ENCODE assay signal across 8 cellular contexts in genomic region chr2:226798422-226799210, GRCh38. TPM values are rescaled to one million over a fixed set of nuclear protein-coding genes. Genes with fewer than 3 reads are reported as not detected.
DNase-seq lines count a peak whose midpoint lies in the region; ATAC-seq and TF ChIP-seq lines count a peak whose summit lies in the region.

No MANE protein-coding gene starts in this region.

- H3K36me3 ChIP-seq in CD8-positive, alpha-beta memory T cell (ENCODE audit: insufficient read depth, low read length) = no peaks in the 10 kb centered on the region
- H3K36me3 ChIP-seq in Karpas-422 (ENCODE audit: insufficient read depth, low read length) (no peaks in the 10 kb centered on the region), fibroblast of lung (ENCODE audit: control insufficient read depth, insufficient read depth, low read length) (peaks cover 24% of the 10 kb centered on the region), upper lobe of right lung (no peaks in the 10 kb centered on the region)

- H3K27ac Mint-ChIP-seq in CD8-positive, alpha-beta memory T cell = peak overlapping the region in 6 of 8 donors; percentile 35 to 81 (median 64)
- no peak overlapping the region for H3K27ac Mint-ChIP-seq in natural killer cell

- H3K4me1 Mint-ChIP-seq in CD8-positive, alpha-beta memory T cell = peaks cover 18 to 37% (median 22%) of the 10 kb centered on the region in 3 donors
- H3K4me1 Mint-ChIP-seq in natural killer cell = peaks cover 9 to 19% of the 10 kb centered on the region in 2 donors

- no peaks in the 10 kb centered on the region for H3K27me3 ChIP-seq in CD8-positive, alpha-beta memory T cell (ENCODE audit: insufficient read depth, low read length, poor library complexity, severe bottlenecking)
- H3K27me3 ChIP-seq in Karpas-422 (ENCODE audit: low read length) = no peaks in the 10 kb centered on the region
- H3K27me3 ChIP-seq in fibroblast of lung (ENCODE audit: control insufficient read depth, insufficient read depth, low read length) = no peaks in the 10 kb centered on the region
- H3K27me3 ChIP-seq in upper lobe of right lung = no peaks in the 10 kb centered on the region

- H3K4me3 Mint-ChIP-seq in CD8-positive, alpha-beta memory T cell = peak overlapping the region; percentile 85 to 96 (median 90)
- H3K4me3 Mint-ChIP-seq in natural killer cell = peak overlapping the region; percentile 78

- POLR2A ChIA-PET in CD8-positive, alpha-beta memory T cell (lab: Charles Lee) = interaction anchor here (0.6 to 4.7 kb wide), 4 partner anchors 9 to 62 kb away, joined by 3 to 33 read pairs (median 4); partner anchors contain the start of gene RHBDD1
- POLR2A ChIA-PET in HEK293T (lab: Yijun Ruan, JAX) = no interaction called here

- no peaks in the 10 kb centered on the region for H3K9me3 ChIP-seq in CD8-positive, alpha-beta memory T cell (ENCODE audit: low read length)
- H3K9me3 ChIP-seq in Karpas-422 (ENCODE audit: low read length) (no peaks in the 10 kb centered on the region), fibroblast of lung (ENCODE audit: control insufficient read depth, insufficient read depth, low read depth, low read length) (no peaks in the 10 kb centered on the region), upper lobe of right lung (no peaks in the 10 kb centered on the region)

- H3K79me2 ChIP-seq in Karpas-422 (ENCODE audit: low read length) = no peaks in the 10 kb centered on the region
- H3K79me2 ChIP-seq in fibroblast of lung (ENCODE audit: control insufficient read depth, insufficient read depth, low read length) = peaks cover 73% of the 10 kb centered on the region

- peak; percentile 4 to 16 for TF ChIP-seq CTCF in fibroblast of lung (conservative IDR thresholded peaks at IDR 0.05 in 1 of 2, IDR thresholded peaks at IDR 0.05 in 1 of 2; ENCODE audit: low read depth in 1 of 2, low read length in 2 of 2)
- TF ChIP-seq CTCF in natural killer cell (IDR thresholded peaks at IDR 0.05) = no peak
- no peak for TF ChIP-seq CTCF in upper lobe of right lung (IDR thresholded peaks at IDR 0.05)

- no peaks in the 10 kb centered on the region for H3K9me3 Mint-ChIP-seq in CD8-positive, alpha-beta memory T cell
- H3K9me3 Mint-ChIP-seq in natural killer cell = no peaks in the 10 kb centered on the region

- peak overlapping the region; percentile 66 for H3K4me3 ChIP-seq in CD8-positive, alpha-beta memory T cell (ENCODE audit: low read length)
- H3K4me3 ChIP-seq in Karpas-422 (ENCODE audit: low read length) (peak overlapping the region; percentile 90), fibroblast of lung (replicated peaks in 1 of 4; ENCODE audit: control extremely low read depth in 1 of 4, insufficient read depth in 1 of 4, low read depth in 3 of 4, low read length in 4 of 4) (peak overlapping the region; percentile 59 to 96 (median 92)), upper lobe of right lung (peak overlapping the region; percentile 70)

- ATAC-seq in GM21447 (IDR thresholded peaks at IDR 0.05; ENCODE audit: unreplicated experiment) = peak; percentile 17
- peak in 2 of 3 donors; percentile 19 to 30 for ATAC-seq in natural killer cell
- ATAC-seq in upper lobe of right lung = no peak

- peaks cover 15% of the 10 kb centered on the region for H3K4me1 ChIP-seq in CD8-positive, alpha-beta memory T cell (ENCODE audit: insufficient read depth, low read length)
- H3K4me1 ChIP-seq in Karpas-422 (ENCODE audit: low read length) (peaks cover 41% of the 10 kb centered on the region), fibroblast of lung (ENCODE audit: control insufficient read depth, extremely low read depth, insufficient read depth, low read length) (peaks cover 7% of the 10 kb centered on the region), upper lobe of right lung (peaks cover 31% of the 10 kb centered on the region)

- peak overlapping the region; percentile 80 for H3K9ac ChIP-seq in Karpas-422 (ENCODE audit: low read length)
- peak overlapping the region; percentile 85 for H3K9ac ChIP-seq in fibroblast of lung (ENCODE audit: insufficient read depth, low read length)

- H4K20me1 ChIP-seq in Karpas-422 (ENCODE audit: insufficient read depth, low read depth, low read length) (peaks cover 4% of the 10 kb centered on the region; the same call in 1 of the 2 replicates), fibroblast of lung (ENCODE audit: control insufficient read depth, extremely low read depth, insufficient read depth, low read length) (no peaks in the 10 kb centered on the region)

- H3K9me2 ChIP-seq in Karpas-422 (replicated peaks; ENCODE audit: insufficient read depth, low read length) = no peaks in the 10 kb centered on the region

- peaks cover 0 to 6% of the 10 kb centered on the region in 2 donors for H3K27me3 Mint-ChIP-seq in CD8-positive, alpha-beta memory T cell
- H3K27me3 Mint-ChIP-seq in natural killer cell (ENCODE audit: low read depth in 2 of 2) = peaks cover 43 to 54% of the 10 kb centered on the region in 2 donors

- CTCF ChIA-PET in CD8-positive, alpha-beta memory T cell (lab: Charles Lee) = interaction anchor here (0.7 to 3.7 kb wide), 13 partner anchors 9 to 1746 kb away, joined by 3 to 26 read pairs (median 4); partner anchors contain the start of gene RHBDD1
- CTCF ChIA-PET in HEK293T (lab: Yijun Ruan, JAX) = interaction anchor here (0.9 kb wide), 1 partner anchor 304 kb away, joined by 3 read pairs; no protein-coding TSS in a partner anchor

- peaks cover 0 to 3% (median 0%) of the 10 kb centered on the region in 3 donors for H3K36me3 Mint-ChIP-seq in CD8-positive, alpha-beta memory T cell
- no peaks in the 10 kb centered on the region for H3K36me3 Mint-ChIP-seq in natural killer cell

- peak overlapping the region; percentile 95 for H3K4me2 ChIP-seq in Karpas-422 (ENCODE audit: low read depth, low read length, poor library complexity, severe bottlenecking)
- peak overlapping the region; percentile 97 for H3K4me2 ChIP-seq in fibroblast of lung (ENCODE audit: extremely low read depth, insufficient read depth, low read length)

- H2AFZ ChIP-seq in Karpas-422 (ENCODE audit: low read length) = peak overlapping the region; percentile 98; the same call in 1 of the 2 replicates
- H2AFZ ChIP-seq in fibroblast of lung (ENCODE audit: low read length) = no peak overlapping the region

- intact Hi-C loops in natural killer cell (cut with micrococcal nuclease) = no loop called here
- intact Hi-C loops in upper lobe of right lung (cut with DNase I) = loop anchor here (10.0 kb wide), 1 partner anchor 154 kb away; no protein-coding TSS in a partner anchor

- no peak overlapping the region for H3K27ac ChIP-seq in CD8-positive, alpha-beta memory T cell (ENCODE audit: low read depth, low read length)
- no peak overlapping the region for H3K27ac ChIP-seq in Karpas-422 (ENCODE audit: low read length)
- H3K27ac ChIP-seq in fibroblast of lung (ENCODE audit: insufficient read depth, low read length) = peak overlapping the region; percentile 88
- H3K27ac ChIP-seq in upper lobe of right lung = peak overlapping the region; percentile 77

- DNase-seq in CD8-positive, alpha-beta memory T cell = peak in 4 of 5 donors; percentile 18 to 68 (median 52)
- DNase-seq in Karpas-422 = peak; percentile 70
- peak; percentile 64 for DNase-seq in activated T-cell treated with anti-CD3 and anti-CD28 coated beads, Interleukin-2, amount 50 U/mL, for 1 hour
- peak; percentile 68 to 69 for DNase-seq in fibroblast of lung (ENCODE audit: low read depth in 2 of 2)
- DNase-seq in natural killer cell = no peak
- DNase-seq in upper lobe of right lung = peak; percentile 77
- no peak for DNase-seq in HEK293T (ENCODE audit: extremely low spot score)

TF ChIP-seq in HEK293T, 16 proteins besides CTCF, POLR2A, EP300 and RAD21:
- TF ChIP-seq PKNOX1 (IDR thresholded peaks at IDR 0.05) = no peak
- no peak for TF ChIP-seq ZNF384 (IDR thresholded peaks at IDR 0.05)
- no peak for TF ChIP-seq TARDBP (IDR thresholded peaks at IDR 0.05)
- TF ChIP-seq SP1 (IDR thresholded peaks at IDR 0.05) = no peak
- no peak for TF ChIP-seq NFRKB (IDR thresholded peaks at IDR 0.05)
- no peak for TF ChIP-seq L3MBTL2 (conservative IDR thresholded peaks at IDR 0.05)
- no peak for TF ChIP-seq SUZ12 (IDR thresholded peaks at IDR 0.05)

RNA-seq across cellular contexts. Expression of gene IRS1, which starts 1.0 kb away (rescaled TPM):
- 1 to 10 TPM; 3.6 to 3.9 TPM for total RNA-seq in CD8-positive, alpha-beta memory T cell
- 0.20 TPM for polyA plus RNA-seq in CD8-positive, alpha-beta memory T cell
- total RNA-seq in Karpas-422 (2014; rRNA removed; shearing (Covaris generic); ENCODE audit: low replicate concordance) = 3.5 and 3.9 TPM in 2 replicates
- total RNA-seq in fibroblast of lung (18.7 and 29.1 TPM in 2 replicates), natural killer cell (under 1 TPM; 0.09 to 0.55 (median 0.36) TPM), upper lobe of right lung (10.6 TPM)
- polyA plus RNA-seq in fibroblast of lung = 14.3 and 24.0 TPM in 2 replicates
- 21.3 and 33.3 TPM in 2 replicates for polyA plus RNA-seq in fibroblast of lung (2012)
- polyA minus RNA-seq in fibroblast of lung (ENCODE audit: low replicate concordance) = 40.7 and 72.5 TPM in 2 replicates

RNA-seq across cellular contexts. Expression of gene RHBDD1, which starts 37.2 kb away (rescaled TPM):
- 10 to 100 TPM; 32.8 to 35.7 TPM for total RNA-seq in CD8-positive, alpha-beta memory T cell
- 19.2 TPM for polyA plus RNA-seq in CD8-positive, alpha-beta memory T cell
- 35.6 and 74.9 TPM in 2 replicates for total RNA-seq in Karpas-422 (2014; rRNA removed; shearing (Covaris generic); ENCODE audit: low replicate concordance)
- total RNA-seq in fibroblast of lung = 39.8 and 85.4 TPM in 2 replicates
- 28.4 and 31.5 TPM in 2 replicates for polyA plus RNA-seq in fibroblast of lung
- polyA plus RNA-seq in fibroblast of lung (2012) = 16.6 and 18.1 TPM in 2 replicates
- polyA minus RNA-seq in fibroblast of lung (ENCODE audit: low replicate concordance) = 36.1 and 53.4 TPM in 2 replicates
- total RNA-seq in natural killer cell = 10 to 100 TPM; 33.7 to 49.7 (median 47.7) TPM
- total RNA-seq in upper lobe of right lung = 38.4 TPM

Comparison
In these comparisons a context has a peak if more than half of its experiments do, and no peak if none do; other contexts are left out.
1. DNase-seq: peak in CD8-positive, alpha-beta memory T cell (4 of 5), Karpas-422 (single experiment), activated T-cell treated with anti-CD3 and anti-CD28 coated beads, Interleukin-2, amount 50 U/mL, for 1 hour (single experiment), fibroblast of lung (2 of 2) and upper lobe of right lung (single experiment); none in natural killer cell (single experiment) and HEK293T (single experiment).
2. H3K27ac ChIP-seq: peak in fibroblast of lung (single experiment) and upper lobe of right lung (single experiment); none in CD8-positive, alpha-beta memory T cell (single experiment) and Karpas-422 (single experiment).
3. H3K27ac Mint-ChIP-seq: peak in CD8-positive, alpha-beta memory T cell (6 of 8); none in natural killer cell (0 of 2).
4. CTCF ChIP-seq: peak in fibroblast of lung (2 of 2); none in natural killer cell (single experiment) and upper lobe of right lung (single experiment).
5. Peak in every context shown above with its lines, with median percentiles within 50 percentile points of each other: H3K4me3 ChIP-seq.